8 cellular contexts compared by ENCODE assay signal in genomic region chr9:128786681-128787582, GRCh38. TPM values are rescaled to one million over a fixed set of nuclear protein-coding genes. Genes with fewer than 3 reads are reported as not detected.
A peak's percentile ranks its signal among the peaks of the same experiment; 100 is the strongest.
DNase-seq lines count a peak whose midpoint lies in the region; ATAC-seq lines count a peak whose summit lies in the region.

TSS of gene TBC1D13 (plus strand) at chr9:128787253. CDS start at chr9:128787354, 101 bp downstream.

- no peaks in the 10 kb centered on the region for H3K9me2 ChIP-seq in GM23248 (ENCODE audit: insufficient read depth)

- peak within 1 kb of the TSS; percentile 97 for H3K4me3 Mint-ChIP-seq in activated T-helper 1 cell treated with anti-CD3 and anti-CD28 coated beads, Interleukin-12 subunit alpha, Interleukin-12 subunit beta, Interleukin-2, Interleukin-4 antibody, amounts not matched to agents 30 ng/mL and 10 ng/mL and 1 ng/mL, durations not matched to agents 14 hours and 24 hours and 36 hours
- H3K4me3 Mint-ChIP-seq in naive B cell: peak within 1 kb of the TSS; percentile 88 to 99 (median 96)
- peak within 1 kb of the TSS; percentile 97 for H3K4me3 Mint-ChIP-seq in stimulated activated effector memory CD8-positive, alpha-beta T cell treated with anti-CD3 and anti-CD28 coated beads, Interleukin-12 subunit alpha, Interleukin-12 subunit beta, amount 100 ng/mL, for 72 hours

- DNase-seq in DMS79 treated with DMSO at 0.1 percent for 48 hours (lab: John Stamatoyannopoulos, UW) (peak; percentile 84), GM23248 (peak; percentile 92), LHCN-M2 (ENCODE audit: low read depth) (peak; percentile 74), RPMI8226 (peak; percentile 94), fibroblast of gingiva (ENCODE audit: low read depth) (peak; percentile 83), naive B cell (peak; percentile 94)
- DNase-seq in activated T-helper 1 cell treated with anti-CD3 and anti-CD28 coated beads, Interleukin-12 subunit alpha, Interleukin-12 subunit beta, Interleukin-2, Interleukin-4 antibody, amounts not matched to agents 30 ng/mL and 10 ng/mL and 1 ng/mL, durations not matched to agents 14 hours and 24 hours and 36 hours (ENCODE audit: low spot score): peak; percentile 84
- peak; percentile 92 to 97 for DNase-seq in stimulated activated effector memory CD8-positive, alpha-beta T cell treated with anti-CD3 and anti-CD28 coated beads, Interleukin-12 subunit alpha, Interleukin-12 subunit beta, amount 100 ng/mL, for 72 hours (ENCODE audit: low spot score in 2 of 2)

- H3K27me3 ChIP-seq in GM23248 (replicated peaks; ENCODE audit: insufficient read depth): no peaks in the 10 kb centered on the region

- peaks cover 6% of the 10 kb centered on the region for H3K36me3 Mint-ChIP-seq in activated T-helper 1 cell treated with anti-CD3 and anti-CD28 coated beads, Interleukin-12 subunit alpha, Interleukin-12 subunit beta, Interleukin-2, Interleukin-4 antibody, amounts not matched to agents 30 ng/mL and 10 ng/mL and 1 ng/mL, durations not matched to agents 14 hours and 24 hours and 36 hours (ENCODE audit: low read depth)
- H3K36me3 Mint-ChIP-seq in naive B cell: peaks cover 0 to under 1% of the 10 kb centered on the region in 2 donors
- peaks cover 42% of the 10 kb centered on the region for H3K36me3 Mint-ChIP-seq in stimulated activated effector memory CD8-positive, alpha-beta T cell treated with anti-CD3 and anti-CD28 coated beads, Interleukin-12 subunit alpha, Interleukin-12 subunit beta, amount 100 ng/mL, for 72 hours

- peak within 1 kb of the TSS; percentile 99 for H2AFZ ChIP-seq in GM23248

- no peaks in the 10 kb centered on the region; the same call in 1 of the 2 replicates for H3K36me3 ChIP-seq in GM23248 (ENCODE audit: low read depth)

- peaks cover 27% of the 10 kb centered on the region for H3K79me2 ChIP-seq in GM23248 (ENCODE audit: insufficient read depth)

- H3K9ac ChIP-seq in GM23248: peak within 1 kb of the TSS; percentile 86

- H3F3A ChIP-seq in GM23248 (ENCODE audit: insufficient read depth): 0 out of 2 replicates have a peak, but pooled peaks cover 5% of the 10 kb centered on the region

- peak within 1 kb of the TSS; percentile 49 for H3K27ac ChIP-seq in GM23248

- intact Hi-C loops in activated T-helper 1 cell treated with anti-CD3 and anti-CD28 coated beads, Interleukin-12 subunit alpha, Interleukin-12 subunit beta, Interleukin-2, Interleukin-4 antibody, amounts not matched to agents 30 ng/mL and 10 ng/mL and 1 ng/mL, durations not matched to agents 14 hours and 24 hours and 36 hours (cut with micrococcal nuclease): loop anchor here (1.0 to 5.0 kb wide), 8 partner anchors 16 to 140 kb away; partner anchors contain the start of genes ENDOG, LRRC8A, PKN3 and SPOUT1

- no peaks in the 10 kb centered on the region for H3K9me3 ChIP-seq in GM23248 (ENCODE audit: low read depth)

- ATAC-seq in naive B cell (ENCODE audit: low read depth in 2 of 2): peak; percentile 94 to 95
- ATAC-seq in stimulated activated effector memory CD8-positive, alpha-beta T cell treated with anti-CD3 and anti-CD28 coated beads, Interleukin-12 subunit alpha, Interleukin-12 subunit beta, amount 100 ng/mL, for 72 hours: peak; percentile 98

- in situ Hi-C loops in GM23248 (cut with MboI): no loop called here

- H3K4me1 ChIP-seq in GM23248 (ENCODE audit: insufficient read depth): peaks cover 7% of the 10 kb centered on the region

- WGBS in GM23248 (ENCODE audit: low coverage in 1 of 2, low lambda C conversion rate in 2 of 2, missing lambda C conversion rate in 2 of 2), 2 experiments: 7 to 10% methylated on average over 34 to 62 of the region's 64 CpGs

- H3K4me3 ChIP-seq in GM23248: peak within 1 kb of the TSS; percentile 91

- peak within 1 kb of the TSS; percentile 98 for H3K4me2 ChIP-seq in GM23248 (ENCODE audit: unreplicated experiment)

- no peaks in the 10 kb centered on the region for H3K27me3 Mint-ChIP-seq in activated T-helper 1 cell treated with anti-CD3 and anti-CD28 coated beads, Interleukin-12 subunit alpha, Interleukin-12 subunit beta, Interleukin-2, Interleukin-4 antibody, amounts not matched to agents 30 ng/mL and 10 ng/mL and 1 ng/mL, durations not matched to agents 14 hours and 24 hours and 36 hours (ENCODE audit: insufficient read depth)
- no peaks in the 10 kb centered on the region for H3K27me3 Mint-ChIP-seq in naive B cell

- no peaks in the 10 kb centered on the region for H4K20me1 ChIP-seq in GM23248 (ENCODE audit: insufficient read depth)

- no peaks in the 10 kb centered on the region for H3K9me3 Mint-ChIP-seq in activated T-helper 1 cell treated with anti-CD3 and anti-CD28 coated beads, Interleukin-12 subunit alpha, Interleukin-12 subunit beta, Interleukin-2, Interleukin-4 antibody, amounts not matched to agents 30 ng/mL and 10 ng/mL and 1 ng/mL, durations not matched to agents 14 hours and 24 hours and 36 hours
- no peaks in the 10 kb centered on the region for H3K9me3 Mint-ChIP-seq in naive B cell
- H3K9me3 Mint-ChIP-seq in stimulated activated effector memory CD8-positive, alpha-beta T cell treated with anti-CD3 and anti-CD28 coated beads, Interleukin-12 subunit alpha, Interleukin-12 subunit beta, amount 100 ng/mL, for 72 hours: no peaks in the 10 kb centered on the region

- H3K27ac Mint-ChIP-seq in activated T-helper 1 cell treated with anti-CD3 and anti-CD28 coated beads, Interleukin-12 subunit alpha, Interleukin-12 subunit beta, Interleukin-2, Interleukin-4 antibody, amounts not matched to agents 30 ng/mL and 10 ng/mL and 1 ng/mL, durations not matched to agents 14 hours and 24 hours and 36 hours: peak within 1 kb of the TSS; percentile 89
- H3K27ac Mint-ChIP-seq in naive B cell: peak within 1 kb of the TSS; percentile 54 to 99 (median 94)
- H3K27ac Mint-ChIP-seq in stimulated activated effector memory CD8-positive, alpha-beta T cell treated with anti-CD3 and anti-CD28 coated beads, Interleukin-12 subunit alpha, Interleukin-12 subunit beta, amount 100 ng/mL, for 72 hours: peak within 1 kb of the TSS; percentile 93

- H3K4me1 Mint-ChIP-seq in activated T-helper 1 cell treated with anti-CD3 and anti-CD28 coated beads, Interleukin-12 subunit alpha, Interleukin-12 subunit beta, Interleukin-2, Interleukin-4 antibody, amounts not matched to agents 30 ng/mL and 10 ng/mL and 1 ng/mL, durations not matched to agents 14 hours and 24 hours and 36 hours (ENCODE audit: low read depth): peaks cover 22% of the 10 kb centered on the region
- peaks cover 20 to 33% (median 22%) of the 10 kb centered on the region in 3 donors for H3K4me1 Mint-ChIP-seq in naive B cell
- peaks cover 19% of the 10 kb centered on the region for H3K4me1 Mint-ChIP-seq in stimulated activated effector memory CD8-positive, alpha-beta T cell treated with anti-CD3 and anti-CD28 coated beads, Interleukin-12 subunit alpha, Interleukin-12 subunit beta, amount 100 ng/mL, for 72 hours

RNA-seq across cellular contexts. Expression of gene TBC1D13, which starts in this region (rescaled TPM):
- total RNA-seq in GM23248 (2014; rRNA removed; shearing (Covaris generic)): 15.7 and 17.3 TPM in 2 replicates
- polyA plus RNA-seq in GM23248 (2016; fragmentation: Nextera tagmentation; extraction: Ambion mirVana) (21.9 and 25.3 TPM in 2 replicates), naive B cell (ENCODE audit: low read depth in 6 of 6) (10 to 100 TPM; 23.8 to 39.7 (median 25.6) TPM)
- 17.6 and 28.1 TPM in 2 replicates for total RNA-seq in LHCN-M2 (2014; rRNA removed)
- polyA plus RNA-seq in LHCN-M2 (2012): 22.5 TPM
- total RNA-seq in activated T-helper 1 cell treated with anti-CD3 and anti-CD28 coated beads, Interleukin-12 subunit alpha, Interleukin-12 subunit beta, Interleukin-2, Interleukin-4 antibody, amounts not matched to agents 30 ng/mL and 10 ng/mL and 1 ng/mL, durations not matched to agents 14 hours and 24 hours and 36 hours: 21.2 and 22.3 TPM in 2 replicates

Comparison
In these comparisons a context has a peak if more than half of its experiments do, and no peak if none do; other contexts are left out.
1. Peak in every context shown above with its lines: DNase-seq, ATAC-seq, H3K4me3 ChIP-seq and H3K27ac ChIP-seq.